ENCODE assay signal across 28 cellular contexts in the genomic region with DNA sequence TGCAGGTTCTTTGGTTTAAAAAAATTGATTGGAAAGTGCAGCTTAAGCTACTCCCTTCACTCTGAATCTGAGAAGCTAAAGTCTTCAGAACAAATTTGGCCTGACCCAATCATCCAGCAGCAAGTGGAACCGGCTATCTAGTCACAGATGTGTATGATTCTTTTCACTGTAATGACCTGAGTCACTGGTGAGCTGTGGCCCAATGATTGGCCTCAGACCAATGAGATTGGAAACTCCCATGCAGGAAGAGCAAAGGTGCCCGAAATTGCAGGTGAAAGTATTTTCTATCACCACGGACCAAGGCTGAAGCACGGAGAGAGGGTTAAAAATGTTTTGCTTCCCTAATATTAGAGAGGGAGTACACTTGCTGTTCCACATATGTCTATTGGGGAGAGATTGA. TPM values are rescaled to one million over a fixed set of nuclear protein-coding genes. Genes with fewer than 3 reads are reported as not detected.
"Had no signal": no experiment of that assay in that cellular context is flagged by ENCODE, and none has a peak within 500 bp of the region (broad histone marks: within the 10 kb centered on the region; RNA-seq: fewer than 3 reads in every experiment).

No MANE protein-coding gene starts in this region.

- H3K9me3 Mint-ChIP-seq: memory B cell; natural killer cell treated with Interleukin-12 subunit alpha and Interleukin-12 subunit beta and Interleukin-15 and Interleukin-18, amount 100 ng/mL, for 72 hours; neural progenitor cell; stimulated activated naive CD8-positive, alpha-beta T cell treated with anti-CD3 and anti-CD28 coated beads, Interleukin-15, amount 100 ng/mL, for 72 hours had no signal

- H3K9ac ChIP-seq: neural progenitor cell had no signal

- H3K9me3 ChIP-seq: esophagus muscularis mucosa, gastroesophageal sphincter, pancreas, prostate gland, testis, tibial nerve had no signal

- H3K4me1 Mint-ChIP-seq: immature natural killer cell; memory B cell; stimulated activated naive B cell treated with anti-CD40 and anti-IgM and Interleukin-4, amounts not matched to agents 10 μg/mL and 1 μg/mL and 100 μg/mL, for 72 hours; stimulated activated naive CD8-positive, alpha-beta T cell treated with anti-CD3 and anti-CD28 coated beads, Interleukin-15, amount 100 ng/mL, for 72 hours had no signal

- ATAC-seq: gastroesophageal sphincter; natural killer cell treated with Interleukin-12 subunit alpha and Interleukin-12 subunit beta and Interleukin-15 and Interleukin-18, amount 100 ng/mL, for 72 hours; sciatic nerve; stimulated activated naive B cell treated with anti-CD40 and anti-IgM and Interleukin-4, amounts not matched to agents 10 μg/mL and 1 μg/mL and 100 μg/mL, for 72 hours; stimulated activated naive CD8-positive, alpha-beta T cell treated with anti-CD3 and anti-CD28 coated beads, Interleukin-15, amount 100 ng/mL, for 72 hours had no signal

- H3K36me3 ChIP-seq: esophagus muscularis mucosa, gastroesophageal sphincter, neural progenitor cell, pancreas, prostate gland, tibial nerve had no signal

- FAIRE-seq: keratinocyte, pancreas had no signal

- H3K27me3 Mint-ChIP-seq: stimulated activated naive CD8-positive, alpha-beta T cell treated with anti-CD3 and anti-CD28 coated beads, Interleukin-15, amount 100 ng/mL, for 72 hours had no signal

- H3K36me3 Mint-ChIP-seq: immature natural killer cell; memory B cell; mesothelial cell of epicardium; natural killer cell treated with Interleukin-12 subunit alpha and Interleukin-12 subunit beta and Interleukin-15 and Interleukin-18, amount 100 ng/mL, for 72 hours; neural progenitor cell; stimulated activated naive B cell treated with anti-CD40 and anti-IgM and Interleukin-4, amounts not matched to agents 10 μg/mL and 1 μg/mL and 100 μg/mL, for 72 hours had no signal

- H3K27ac Mint-ChIP-seq: immature natural killer cell; memory B cell; mesothelial cell of epicardium; natural killer cell treated with Interleukin-12 subunit alpha and Interleukin-12 subunit beta and Interleukin-15 and Interleukin-18, amount 100 ng/mL, for 72 hours; neural progenitor cell; stimulated activated naive B cell treated with anti-CD40 and anti-IgM and Interleukin-4, amounts not matched to agents 10 μg/mL and 1 μg/mL and 100 μg/mL, for 72 hours; stimulated activated naive CD8-positive, alpha-beta T cell treated with anti-CD3 and anti-CD28 coated beads, Interleukin-15, amount 100 ng/mL, for 72 hours had no signal

- H3K4me3 ChIP-seq: coronary artery, esophagus muscularis mucosa, gastroesophageal sphincter, neural progenitor cell, pancreas, prostate gland, testis, tibial nerve had no signal

- H3K27ac ChIP-seq: coronary artery, esophagus muscularis mucosa, gastroesophageal sphincter, neural progenitor cell, pancreas, prostate gland, testis, tibial nerve had no signal

- DNase-seq: central memory CD4-positive, alpha-beta T cell; effector CD4-positive, alpha-beta T cell; foreskin fibroblast; immature natural killer cell; pancreas; retina; stimulated activated CD4-positive, alpha-beta T cell treated with anti-CD3 and anti-CD28 coated beads, Interleukin-2, amount 100 ng/mL, for 24 hours; stimulated activated CD4-positive, alpha-beta T cell treated with anti-CD3 and anti-CD28 coated beads, Interleukin-4, amount 100 ng/mL, for 4 hours; stimulated activated naive B cell treated with anti-CD40 and anti-IgM and Interleukin-4, amounts not matched to agents 10 μg/mL and 1 μg/mL and 100 μg/mL, for 72 hours; stimulated activated naive CD8-positive, alpha-beta T cell treated with anti-CD3 and anti-CD28 coated beads, Interleukin-15, amount 100 ng/mL, for 72 hours; testis had no signal

- H2AFZ ChIP-seq: neural progenitor cell had no signal

- H3K27me3 ChIP-seq: esophagus muscularis mucosa, gastroesophageal sphincter, neural progenitor cell, pancreas, testis had no signal

- H3K4me2 ChIP-seq: neural progenitor cell had no signal

- H3K4me1 ChIP-seq: neural progenitor cell, pancreas, prostate gland, testis had no signal

- H3K4me3 Mint-ChIP-seq: immature natural killer cell; memory B cell; mesothelial cell of epicardium; natural killer cell treated with Interleukin-12 subunit alpha and Interleukin-12 subunit beta and Interleukin-15 and Interleukin-18, amount 100 ng/mL, for 72 hours; neural progenitor cell; stimulated activated naive B cell treated with anti-CD40 and anti-IgM and Interleukin-4, amounts not matched to agents 10 μg/mL and 1 μg/mL and 100 μg/mL, for 72 hours; stimulated activated naive CD8-positive, alpha-beta T cell treated with anti-CD3 and anti-CD28 coated beads, Interleukin-15, amount 100 ng/mL, for 72 hours had no signal

RNA-seq across cellular contexts. Expression of a gene that starts 11.4 kb away (rescaled TPM):
- total RNA-seq: chondrocyte; dermis microvascular lymphatic vessel endothelial cell; esophagus muscularis mucosa; gastroesophageal sphincter; lower leg skin; mesothelial cell of epicardium; natural killer cell treated with Interleukin-12 subunit alpha and Interleukin-12 subunit beta and Interleukin-15 and Interleukin-18, amount 100 ng/mL, for 72 hours; pancreas; prostate gland; skeletal muscle tissue; subcutaneous adipose tissue; testis; tibial nerve; ureter had no signal
- polyA plus RNA-seq: immature natural killer cell, keratinocyte had no signal

RNA-seq across cellular contexts. Expression of a gene that starts 28.4 kb away (rescaled TPM):
- total RNA-seq: dermis microvascular lymphatic vessel endothelial cell; gastroesophageal sphincter; lower leg skin; mesothelial cell of epicardium; natural killer cell treated with Interleukin-12 subunit alpha and Interleukin-12 subunit beta and Interleukin-15 and Interleukin-18, amount 100 ng/mL, for 72 hours; sciatic nerve; testis; ureter had no signal
- polyA plus RNA-seq: immature natural killer cell, keratinocyte had no signal
